8 cellular contexts compared by ENCODE assay signal in genomic region chr10:102435529-102436233, GRCh38. TPM values are rescaled to one million over a fixed set of nuclear protein-coding genes. Genes with fewer than 3 reads are reported as not detected.
DNase-seq lines count a peak whose midpoint lies in the region; ATAC-seq and TF ChIP-seq lines count a peak whose summit lies in the region.

No MANE protein-coding gene starts in this region.

- intact Hi-C loops in activated B cell treated with CpG ODN at 0.5 μM for 24 hours (cut with micrococcal nuclease), result no loop called here

- TF ChIP-seq POLR2A in GM18526 (IDR thresholded peaks at IDR 0.05; ENCODE audit: extremely low read depth, insufficient read length), result peak; percentile 59

- peaks cover 46% of the 10 kb centered on the region for H3K4me1 Mint-ChIP-seq in activated B cell treated with CpG ODN at 0.5 μM for 24 hours

- H3K27ac Mint-ChIP-seq in activated B cell treated with CpG ODN at 0.5 μM for 24 hours, result peak overlapping the region; percentile 68

- CTCF ChIA-PET in activated B cell treated with CpG ODN at 0.5 μM for 24 hours (lab: Charles Lee), result interaction anchor here (0.9 to 1.4 kb wide), 2 partner anchors 14 to 15 kb away, joined by 3 to 4 read pairs; partner anchors contain the start of gene C10orf95

- POLR2A ChIA-PET in activated B cell treated with CpG ODN at 0.5 μM for 24 hours (lab: Charles Lee), result interaction anchor here (1.2 to 4.3 kb wide), 4 partner anchors 14 to 40 kb away, joined by 3 to 76 read pairs (median 10); partner anchors contain the start of genes C10orf95, FBXL15 and NFKB2

- DNase-seq in activated B cell treated with CpG ODN at 0.5 μM for 24 hours (no peak), fibroblast of the aortic adventitia (ENCODE audit: low read depth) (peak; percentile 11), GM20000 (ENCODE audit: low spot score) (no peak), NCI-H187 (lab: John Stamatoyannopoulos, UW) (no peak)
- peak; percentile 13 to 41 for DNase-seq in stimulated activated CD8-positive, alpha-beta memory T cell treated with anti-CD3 and anti-CD28 coated beads, Interleukin-15, amount 100 ng/mL, for 4 hours (ENCODE audit: low read depth in 2 of 2)

- no peak for ATAC-seq in activated B cell treated with CpG ODN at 0.5 μM for 24 hours (ENCODE audit: low read depth)
- no peak for ATAC-seq in GM18861 (IDR thresholded peaks at IDR 0.05; ENCODE audit: unreplicated experiment)
- no peak for ATAC-seq in GM21447 (IDR thresholded peaks at IDR 0.05; ENCODE audit: unreplicated experiment)

- no peak for TF ChIP-seq CTCF in activated B cell treated with CpG ODN at 0.5 μM for 24 hours (IDR thresholded peaks at IDR 0.05)
- no peak for TF ChIP-seq CTCF in fibroblast of the aortic adventitia (IDR thresholded peaks at IDR 0.05; ENCODE audit: insufficient read depth, low read length)
- TF ChIP-seq CTCF in GM20000 (IDR thresholded peaks at IDR 0.05; ENCODE audit: extremely low read depth, missing control alignments), result no peak

- peak overlapping the region; percentile 54 for H3K4me3 ChIP-seq in fibroblast of the aortic adventitia (ENCODE audit: low read depth, low read length)

- H3K27me3 Mint-ChIP-seq in activated B cell treated with CpG ODN at 0.5 μM for 24 hours, result no peaks in the 10 kb centered on the region

- H3K36me3 Mint-ChIP-seq in activated B cell treated with CpG ODN at 0.5 μM for 24 hours (ENCODE audit: low read depth), result peaks cover 4% of the 10 kb centered on the region

- no peaks in the 10 kb centered on the region for H3K9me3 Mint-ChIP-seq in activated B cell treated with CpG ODN at 0.5 μM for 24 hours

- peak overlapping the region; percentile 33 for H3K4me3 Mint-ChIP-seq in activated B cell treated with CpG ODN at 0.5 μM for 24 hours

RNA-seq across cellular contexts. Expression of gene CUEDC2, which starts 3.3 kb away (rescaled TPM):
- total RNA-seq in activated B cell treated with CpG ODN at 0.5 μM for 24 hours, result 43.7 and 46.0 TPM in 2 replicates
- total RNA-seq in fibroblast of the aortic adventitia (ENCODE audit: low replicate concordance), result 40.9 and 61.4 TPM in 2 replicates

RNA-seq across cellular contexts. Expression of gene FBXL15, which starts 15.0 kb away (rescaled TPM):
- 15.7 and 18.9 TPM in 2 replicates for total RNA-seq in activated B cell treated with CpG ODN at 0.5 μM for 24 hours
- total RNA-seq in fibroblast of the aortic adventitia (ENCODE audit: low replicate concordance), result 5.2 and 39.6 TPM in 2 replicates

RNA-seq across cellular contexts. Expression of gene C10orf95, which starts 15.7 kb away (rescaled TPM):
- total RNA-seq in activated B cell treated with CpG ODN at 0.5 μM for 24 hours, result 0.35 and 0.51 TPM in 2 replicates
- total RNA-seq in fibroblast of the aortic adventitia (ENCODE audit: low replicate concordance), result not detected in 2 replicates

RNA-seq across cellular contexts. Expression of gene PSD, which starts 17.1 kb away (rescaled TPM):
- 1.4 and 1.5 TPM in 2 replicates for total RNA-seq in activated B cell treated with CpG ODN at 0.5 μM for 24 hours
- total RNA-seq in fibroblast of the aortic adventitia (ENCODE audit: low replicate concordance), result 0.18 and 1.3 TPM in 2 replicates

RNA-seq across cellular contexts. Expression of gene NFKB2, which starts 40.2 kb away (rescaled TPM):
- total RNA-seq in activated B cell treated with CpG ODN at 0.5 μM for 24 hours, result 550 and 622 TPM in 2 replicates
- 9.0 and 16.2 TPM in 2 replicates for total RNA-seq in fibroblast of the aortic adventitia (ENCODE audit: low replicate concordance)

Comparison
In these comparisons a context has a peak if more than half of its experiments do, and no peak if none do; other contexts are left out.
1. DNase-seq: peak in fibroblast of the aortic adventitia (single experiment) and stimulated activated CD8-positive, alpha-beta memory T cell treated with anti-CD3 and anti-CD28 coated beads, Interleukin-15, amount 100 ng/mL, for 4 hours (2 of 2); none in activated B cell treated with CpG ODN at 0.5 μM for 24 hours (single experiment), GM20000 (single experiment) and NCI-H187 (0 of 2).